ENCODE assay signal across 9 cellular contexts in genomic region chr14:93160353-93160801, GRCh38. TPM values are rescaled to one million over a fixed set of nuclear protein-coding genes. Genes with fewer than 3 reads are reported as not detected.
DNase-seq lines count a peak whose midpoint lies in the region; ATAC-seq, FAIRE-seq and TF ChIP-seq lines count a peak whose summit lies in the region.
"Had no signal": no experiment of that assay in that cellular context is flagged by ENCODE, and none has a peak within 500 bp of the region (broad histone marks: within the 10 kb centered on the region; RNA-seq: fewer than 3 reads in every experiment).

No MANE protein-coding gene starts in this region.

- in situ Hi-C loops in Caki2 (cut with HindIII; ENCODE audit: low pct_unique_long_range_greater_than_20kb, low sequenced_read_pairs): no loop called here

- H3K4me1 ChIP-seq in GM23338 (ENCODE audit: insufficient read depth) (peaks cover 5% of the 10 kb centered on the region; the same call in 1 of the 2 replicates), keratinocyte (ENCODE audit: control insufficient read depth, extremely low read depth, insufficient read depth, low read length) (no peaks in the 10 kb centered on the region)

- no peak overlapping the region for H3K4me3 Mint-ChIP-seq in GM23338
- no peak overlapping the region for H3K4me3 Mint-ChIP-seq in T-helper 2 cell treated with Interferon-gamma antibody and Interleukin-4, amounts not matched to agents 5 μg/mL and 100 μg/mL, for 36 hours

- TF ChIP-seq CTCF in GM23338 (conservative IDR thresholded peaks at IDR 0.05; ENCODE audit: low read depth in 2 of 2): peak; percentile 50 to 78
- peak; percentile 46 to 79 (median 58) for TF ChIP-seq CTCF in keratinocyte (optimal IDR thresholded peaks at IDR 0.05 in 1 of 3, IDR thresholded peaks at IDR 0.05 in 1 of 3, conservative IDR thresholded peaks at IDR 0.05 in 1 of 3; ENCODE audit: extremely low read depth in 1 of 3, insufficient read depth in 2 of 3, low read length in 3 of 3)

- no peaks in the 10 kb centered on the region for H3K9me2 ChIP-seq in GM23338 (ENCODE audit: insufficient read depth)

- no peaks in the 10 kb centered on the region for H3K36me3 Mint-ChIP-seq in GM23338 (ENCODE audit: low read depth)
- no peaks in the 10 kb centered on the region for H3K36me3 Mint-ChIP-seq in T-helper 2 cell treated with Interferon-gamma antibody and Interleukin-4, amounts not matched to agents 5 μg/mL and 100 μg/mL, for 36 hours (ENCODE audit: low read depth)

- H3K27me3 ChIP-seq in GM23338 (ENCODE audit: insufficient read depth) (no peaks in the 10 kb centered on the region), keratinocyte (ENCODE audit: control insufficient read depth, extremely low read depth, insufficient read depth, low read length) (no peaks in the 10 kb centered on the region)

- H2AFZ ChIP-seq in GM23338: peak overlapping the region; percentile 90
- no peak overlapping the region for H2AFZ ChIP-seq in keratinocyte (ENCODE audit: control insufficient read depth, low read length)

- H3K4me3 ChIP-seq in GM23338: no peak overlapping the region
- no peak overlapping the region for H3K4me3 ChIP-seq in keratinocyte (ENCODE audit: control insufficient read depth in 2 of 3, extremely low read depth in 1 of 3, insufficient read depth in 2 of 3, low read depth in 1 of 3, low read length in 3 of 3)

- H3K9me3 ChIP-seq in keratinocyte (ENCODE audit: control insufficient read depth, low read depth, low read length): no peaks in the 10 kb centered on the region

- dilution Hi-C loops in keratinocyte (cut with MboI; ENCODE audit: extremely low pct_ligation_motif_present, low sequenced_read_pairs): no loop called here

- no peaks in the 10 kb centered on the region for H3K36me3 ChIP-seq in GM23338 (ENCODE audit: insufficient read depth)
- H3K36me3 ChIP-seq in keratinocyte (ENCODE audit: control insufficient read depth in 2 of 2, extremely low read depth in 1 of 2, insufficient read depth in 2 of 2, low read length in 2 of 2): no peaks in the 10 kb centered on the region

- H3K4me1 Mint-ChIP-seq in GM23338: peaks cover 8% of the 10 kb centered on the region
- no peaks in the 10 kb centered on the region for H3K4me1 Mint-ChIP-seq in T-helper 2 cell treated with Interferon-gamma antibody and Interleukin-4, amounts not matched to agents 5 μg/mL and 100 μg/mL, for 36 hours (ENCODE audit: low read depth)

- DNase-seq in Caki2 (ENCODE audit: low read depth): peak; percentile 54
- peak; percentile 73 for DNase-seq in GM23338 (ENCODE audit: low spot score)
- no peak for DNase-seq in keratinocyte (ENCODE audit: low read depth, low spot score)
- no peak for DNase-seq in SW480 (ENCODE audit: low spot score)
- no peak for DNase-seq in T-helper 2 cell treated with Interferon-gamma antibody and Interleukin-4, amounts not matched to agents 5 μg/mL and 100 μg/mL, for 36 hours (ENCODE audit: low spot score)
- DNase-seq: cortex of kidney had no signal

- H3K9ac ChIP-seq in keratinocyte (ENCODE audit: control insufficient read depth, extremely low read depth, insufficient read depth, low read length): no peak overlapping the region

- H3F3A ChIP-seq in GM23338 (replicated peaks; ENCODE audit: low read depth): no peaks in the 10 kb centered on the region

- H3K9me3 Mint-ChIP-seq in GM23338: no peaks in the 10 kb centered on the region
- no peaks in the 10 kb centered on the region for H3K9me3 Mint-ChIP-seq in T-helper 2 cell treated with Interferon-gamma antibody and Interleukin-4, amounts not matched to agents 5 μg/mL and 100 μg/mL, for 36 hours

- H3K27ac ChIP-seq in GM23338 (ENCODE audit: low read depth): peak overlapping the region; percentile 45; the same call in 1 of the 2 replicates
- no peak overlapping the region for H3K27ac ChIP-seq in keratinocyte (ENCODE audit: control insufficient read depth, insufficient read depth, low read length)

- H3K27me3 Mint-ChIP-seq in GM23338 (ENCODE audit: insufficient read depth, low read depth, poor library complexity): peaks cover 8% of the 10 kb centered on the region
- H3K27me3 Mint-ChIP-seq in T-helper 2 cell treated with Interferon-gamma antibody and Interleukin-4, amounts not matched to agents 5 μg/mL and 100 μg/mL, for 36 hours (ENCODE audit: low read depth): no peaks in the 10 kb centered on the region

- H4K20me1 ChIP-seq in GM23338 (replicated peaks; ENCODE audit: insufficient read depth) (no peaks in the 10 kb centered on the region), keratinocyte (ENCODE audit: control insufficient read depth, extremely low read depth, insufficient read depth, low read length) (no peaks in the 10 kb centered on the region)

- H3K4me2 ChIP-seq in GM23338 (no peak overlapping the region), keratinocyte (ENCODE audit: control insufficient read depth, extremely low read depth, insufficient read depth, low read depth, low read length) (no peak overlapping the region)

- H3K27ac Mint-ChIP-seq in GM23338: no peak overlapping the region; the same call in 1 of the 2 replicates
- no peak overlapping the region for H3K27ac Mint-ChIP-seq in T-helper 2 cell treated with Interferon-gamma antibody and Interleukin-4, amounts not matched to agents 5 μg/mL and 100 μg/mL, for 36 hours

- no peaks in the 10 kb centered on the region for H3K9me1 ChIP-seq in keratinocyte (ENCODE audit: control insufficient read depth, extremely low read depth, insufficient read depth, low read length)

- ATAC-seq in GM23338 (peak; percentile 82), SK-N-SH treated with all-trans-retinoic acid at 6 μM for 48 hours (peak; percentile 77), GM21360 (IDR thresholded peaks at IDR 0.05; ENCODE audit: unreplicated experiment) (no peak), GM19324 (IDR thresholded peaks at IDR 0.05; ENCODE audit: low FRiP score, unreplicated experiment) (no peak)

- FAIRE-seq in keratinocyte (lab: Jason Lieb, UNC): no peak

- no peaks in the 10 kb centered on the region for H3K79me2 ChIP-seq in GM23338 (replicated peaks; ENCODE audit: insufficient read depth)
- no peaks in the 10 kb centered on the region for H3K79me2 ChIP-seq in keratinocyte (ENCODE audit: control insufficient read depth, insufficient read depth, low read length)

RNA-seq across cellular contexts. Expression of gene MOAP1, which starts 24.3 kb away (rescaled TPM):
- 18.5 and 22.6 TPM in 2 replicates for total RNA-seq in Caki2 (2014; rRNA removed; shearing (Covaris generic); ENCODE audit: low replicate concordance)
- 21.6 and 21.7 TPM in 2 replicates for total RNA-seq in GM23338 (2014; rRNA removed; shearing (Covaris generic))
- 8.5 and 8.6 TPM in 2 replicates for polyA plus RNA-seq in GM23338 (2016; fragmentation: Nextera tagmentation; extraction: Ambion mirVana)
- 13.7 to 17.8 TPM (median 17.2 TPM) in 3 replicates for polyA plus RNA-seq in keratinocyte
- 15.1 TPM for polyA plus RNA-seq in keratinocyte (2011; ENCODE audit: low read depth)
- 17.1 and 23.9 TPM in 2 replicates for polyA plus RNA-seq in keratinocyte (2011; cell fraction: cytosol; rRNA removed)
- 29.9 and 30.7 TPM in 2 replicates for polyA plus RNA-seq in keratinocyte (2011; cell fraction: nucleus; rRNA removed)
- polyA plus RNA-seq in keratinocyte (2012; ENCODE audit: low replicate concordance): 9.2 and 21.4 TPM in 2 replicates
- 1.7 to 9.0 TPM (median 8.9 TPM) in 3 replicates for polyA minus RNA-seq in keratinocyte
- 11.7 TPM for polyA minus RNA-seq in keratinocyte (2011; cell fraction: cytosol; rRNA and poly(A)+ RNA removed)
- 7.0 and 11.4 TPM in 2 replicates for polyA minus RNA-seq in keratinocyte (2011; cell fraction: nucleus; rRNA and poly(A)+ RNA removed)

RNA-seq across cellular contexts. Expression of gene LYSET, which starts 24.7 kb away (rescaled TPM):
- 16.7 and 22.2 TPM in 2 replicates for total RNA-seq in Caki2 (2014; rRNA removed; shearing (Covaris generic); ENCODE audit: low replicate concordance)
- 14.2 and 20.4 TPM in 2 replicates for total RNA-seq in GM23338 (2014; rRNA removed; shearing (Covaris generic))
- polyA plus RNA-seq in GM23338 (2016; fragmentation: Nextera tagmentation; extraction: Ambion mirVana): 32.4 and 34.0 TPM in 2 replicates
- 15.3 to 24.6 TPM (median 23.2 TPM) in 3 replicates for polyA plus RNA-seq in keratinocyte
- 3.0 TPM for polyA plus RNA-seq in keratinocyte (2011; ENCODE audit: low read depth)
- 12.0 and 22.4 TPM in 2 replicates for polyA plus RNA-seq in keratinocyte (2011; cell fraction: cytosol; rRNA removed)
- polyA plus RNA-seq in keratinocyte (2011; cell fraction: nucleus; rRNA removed): 10.2 and 12.0 TPM in 2 replicates
- polyA plus RNA-seq in keratinocyte (2012; ENCODE audit: low replicate concordance): 22.2 and 30.8 TPM in 2 replicates
- polyA minus RNA-seq in keratinocyte: 6.0 to 8.8 TPM (median 7.6 TPM) in 3 replicates
- 9.6 TPM for polyA minus RNA-seq in keratinocyte (2011; cell fraction: cytosol; rRNA and poly(A)+ RNA removed)
- polyA minus RNA-seq in keratinocyte (2011; cell fraction: nucleus; rRNA and poly(A)+ RNA removed): 1.6 and 4.3 TPM in 2 replicates

RNA-seq across cellular contexts. Expression of gene ITPK1, which starts 44.7 kb away (rescaled TPM):
- 14.0 and 53.2 TPM in 2 replicates for total RNA-seq in Caki2 (2014; rRNA removed; shearing (Covaris generic); ENCODE audit: low replicate concordance)
- 88.1 and 101 TPM in 2 replicates for total RNA-seq in GM23338 (2014; rRNA removed; shearing (Covaris generic))
- polyA plus RNA-seq in GM23338 (2016; fragmentation: Nextera tagmentation; extraction: Ambion mirVana) (35.9 and 39.9 TPM in 2 replicates), keratinocyte (67.8 to 75.9 TPM (median 68.9 TPM) in 3 replicates)
- polyA plus RNA-seq in keratinocyte (2011; ENCODE audit: low read depth): 25.8 TPM
- 54.9 and 72.4 TPM in 2 replicates for polyA plus RNA-seq in keratinocyte (2011; cell fraction: cytosol; rRNA removed)
- 36.1 and 43.0 TPM in 2 replicates for polyA plus RNA-seq in keratinocyte (2011; cell fraction: nucleus; rRNA removed)
- polyA plus RNA-seq in keratinocyte (2012; ENCODE audit: low replicate concordance): 32.1 and 64.1 TPM in 2 replicates
- 153 to 330 TPM (median 164 TPM) in 3 replicates for polyA minus RNA-seq in keratinocyte
- 59.7 TPM for polyA minus RNA-seq in keratinocyte (2011; cell fraction: cytosol; rRNA and poly(A)+ RNA removed)
- 21.7 and 45.4 TPM in 2 replicates for polyA minus RNA-seq in keratinocyte (2011; cell fraction: nucleus; rRNA and poly(A)+ RNA removed)

RNA-seq across cellular contexts. Expression of gene GON7, which starts 46.5 kb away (rescaled TPM):
- total RNA-seq in Caki2 (2014; rRNA removed; shearing (Covaris generic); ENCODE audit: low replicate concordance): 11.9 and 12.7 TPM in 2 replicates
- total RNA-seq in GM23338 (2014; rRNA removed; shearing (Covaris generic)): 7.4 and 12.8 TPM in 2 replicates
- polyA plus RNA-seq in GM23338 (2016; fragmentation: Nextera tagmentation; extraction: Ambion mirVana): 12.7 and 16.6 TPM in 2 replicates
- 6.9 to 12.6 TPM (median 9.3 TPM) in 3 replicates for polyA plus RNA-seq in keratinocyte
- polyA plus RNA-seq in keratinocyte (2011; ENCODE audit: low read depth): 9.4 TPM
- polyA plus RNA-seq in keratinocyte (2011; cell fraction: cytosol; rRNA removed): 8.6 and 12.1 TPM in 2 replicates
- 3.1 and 4.2 TPM in 2 replicates for polyA plus RNA-seq in keratinocyte (2011; cell fraction: nucleus; rRNA removed)
- polyA plus RNA-seq in keratinocyte (2012; ENCODE audit: low replicate concordance): 8.7 and 9.1 TPM in 2 replicates
- polyA minus RNA-seq in keratinocyte: 0.46 to 3.2 TPM (median 2.8 TPM) in 3 replicates
- 3.5 TPM for polyA minus RNA-seq in keratinocyte (2011; cell fraction: cytosol; rRNA and poly(A)+ RNA removed)
- 1.2 and 1.3 TPM in 2 replicates for polyA minus RNA-seq in keratinocyte (2011; cell fraction: nucleus; rRNA and poly(A)+ RNA removed)

RNA-seq across cellular contexts. Expression of gene UBR7, which starts 46.7 kb away (rescaled TPM):
- total RNA-seq in Caki2 (2014; rRNA removed; shearing (Covaris generic); ENCODE audit: low replicate concordance): 15.0 and 16.4 TPM in 2 replicates
- 45.3 and 63.5 TPM in 2 replicates for total RNA-seq in GM23338 (2014; rRNA removed; shearing (Covaris generic))
- 12.4 and 13.9 TPM in 2 replicates for polyA plus RNA-seq in GM23338 (2016; fragmentation: Nextera tagmentation; extraction: Ambion mirVana)
- polyA plus RNA-seq in keratinocyte: 10.2 to 17.2 TPM (median 15.4 TPM) in 3 replicates
- polyA plus RNA-seq in keratinocyte (2011; ENCODE audit: low read depth): 10.6 TPM
- polyA plus RNA-seq in keratinocyte (2011; cell fraction: cytosol; rRNA removed): 8.2 and 13.9 TPM in 2 replicates
- 9.0 and 9.6 TPM in 2 replicates for polyA plus RNA-seq in keratinocyte (2011; cell fraction: nucleus; rRNA removed)
- 7.9 and 11.6 TPM in 2 replicates for polyA plus RNA-seq in keratinocyte (2012; ENCODE audit: low replicate concordance)
- polyA minus RNA-seq in keratinocyte: 5.6 to 12.7 TPM (median 8.1 TPM) in 3 replicates
- 7.7 TPM for polyA minus RNA-seq in keratinocyte (2011; cell fraction: cytosol; rRNA and poly(A)+ RNA removed)
- 5.3 and 7.7 TPM in 2 replicates for polyA minus RNA-seq in keratinocyte (2011; cell fraction: nucleus; rRNA and poly(A)+ RNA removed)

Comparison
In these comparisons a context has a peak if more than half of its experiments do, and no peak if none do; other contexts are left out.
1. DNase-seq: peak in Caki2 (single experiment) and GM23338 (single experiment); none in keratinocyte (single experiment), SW480 (single experiment) and T-helper 2 cell treated with Interferon-gamma antibody and Interleukin-4, amounts not matched to agents 5 μg/mL and 100 μg/mL, for 36 hours (single experiment).
2. ATAC-seq: peak in GM23338 (single experiment) and SK-N-SH treated with all-trans-retinoic acid at 6 μM for 48 hours (single experiment); none in GM21360 (single experiment) and GM19324 (single experiment).